ENCODE assay signal across 17 cellular contexts in the genomic region with DNA sequence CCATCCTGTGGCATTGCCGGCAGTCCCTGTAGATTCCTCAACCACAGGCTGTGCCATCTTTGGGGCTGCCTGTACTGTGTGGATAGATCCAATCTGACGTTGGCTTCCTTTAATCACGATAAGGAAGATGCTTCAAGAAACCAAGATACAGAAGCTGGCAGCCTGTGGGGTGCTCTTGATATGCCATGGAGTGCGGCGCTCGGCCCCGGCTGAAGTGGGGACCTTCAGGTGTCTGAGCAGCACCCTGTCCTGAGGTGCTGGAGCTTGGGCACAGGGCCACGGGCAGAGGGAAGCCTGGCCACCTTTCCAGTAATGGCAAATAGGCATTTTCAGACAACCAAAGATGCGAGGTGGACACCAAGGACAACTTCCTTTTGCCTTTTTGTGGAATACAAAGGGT.
"Had no signal": no experiment of that assay in that cellular context is flagged by ENCODE, and none has a peak within 500 bp of the region (broad histone marks: within the 10 kb centered on the region; RNA-seq: fewer than 3 reads in every experiment).

No MANE protein-coding gene starts in this region.

- H3K36me3 ChIP-seq: cardiac muscle cell, tibial nerve had no signal

- H3K4me2 ChIP-seq: hepatocyte had no signal

- DNase-seq: activated naive CD4-positive, alpha-beta T cell treated with anti-CD3 and anti-CD28 coated beads for 36 hours; activated naive CD8-positive, alpha-beta T cell treated with anti-CD3 and anti-CD28 coated beads, Interleukin-2, amount 10 ng/mL, durations not matched to agents 7 days and 5 days; activated T-cell treated with anti-CD3 and anti-CD28 coated beads, Interleukin-2, amount 50 U/mL, for 4 hours; amygdala; immature natural killer cell; kidney glomerular epithelial cell; nucleus accumbens; posterior cingulate gyrus; stimulated activated CD4-positive, alpha-beta T cell treated with anti-CD3 and anti-CD28 coated beads, Interleukin-12 subunit alpha, Interleukin-12 subunit beta, amount 100 ng/mL, for 4 hours; stimulated activated naive CD8-positive, alpha-beta T cell treated with anti-CD3 and anti-CD28 coated beads, Interleukin-15, amount 100 ng/mL, for 72 hours; T1000 had no signal

- H2AFZ ChIP-seq: hepatocyte had no signal

- H3K79me2 ChIP-seq: hepatocyte had no signal

- H3K27ac ChIP-seq: cardiac muscle cell, epithelial cell of prostate, hepatocyte, tibial nerve had no signal

- H3K4me1 ChIP-seq: tibial nerve had no signal

- H3K27me3 ChIP-seq: cardiac muscle cell, hepatocyte had no signal

- H3K4me3 ChIP-seq: cardiac muscle cell, hepatocyte, tibial nerve had no signal

- ATAC-seq: activated T-cell treated with anti-CD3 and anti-CD28 coated beads, Interleukin-2, amount 50 U/mL, for 4 hours; stimulated activated effector memory CD8-positive, alpha-beta T cell treated with anti-CD3 and anti-CD28 coated beads, Interleukin-12 subunit alpha, Interleukin-12 subunit beta, amount 100 ng/mL, for 72 hours; stimulated activated naive CD8-positive, alpha-beta T cell treated with anti-CD3 and anti-CD28 coated beads, Interleukin-15, amount 100 ng/mL, for 72 hours; WTC11 had no signal
